Comparison of ENCODE assay signal across 8 cellular contexts in the genomic region with DNA sequence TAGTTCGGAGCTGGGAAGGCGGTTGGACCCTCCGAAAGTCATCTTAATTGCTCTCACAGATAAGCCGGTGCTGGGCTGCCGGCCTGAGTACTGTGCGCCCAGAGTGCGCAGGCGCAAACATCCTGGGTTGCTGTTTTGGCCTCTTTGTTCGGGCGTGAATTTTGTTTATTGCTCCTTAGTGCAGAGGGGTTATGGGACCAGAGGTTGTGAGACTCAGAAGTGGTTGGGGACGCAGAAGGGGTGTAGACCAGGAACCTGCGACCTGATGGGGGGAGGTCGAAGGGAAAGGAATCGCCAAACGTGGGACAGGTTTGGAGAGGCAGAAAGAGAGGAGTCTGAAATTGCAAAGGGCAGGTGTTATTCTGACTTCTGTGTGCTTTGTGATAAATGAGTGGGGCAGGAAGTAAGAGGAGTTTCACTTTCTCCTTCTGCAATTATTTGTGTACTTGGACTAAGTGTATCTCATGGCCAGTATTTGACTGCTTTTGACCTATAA. TPM values are rescaled to one million over a fixed set of nuclear protein-coding genes. Genes with fewer than 3 reads are reported as not detected.
DNase-seq lines count a peak whose midpoint lies in the region; ATAC-seq, FAIRE-seq and TF ChIP-seq lines count a peak whose summit lies in the region.

No MANE protein-coding gene starts in this region.

- no peaks in the 10 kb centered on the region for H3K36me3 Mint-ChIP-seq in naive B cell

- H3K27me3 Mint-ChIP-seq in naive B cell: no peaks in the 10 kb centered on the region

- peak overlapping the region; percentile 92 to 99 (median 98) for H3K27ac Mint-ChIP-seq in naive B cell

- no peak for TF ChIP-seq CTCF in A549 (IDR thresholded peaks at IDR 0.05)
- TF ChIP-seq CTCF in esophagus muscularis mucosa (IDR thresholded peaks at IDR 0.05): no peak

- no peak for TF ChIP-seq RAD21 in A549 (conservative IDR thresholded peaks at IDR 0.05 in 1 of 2, IDR thresholded peaks at IDR 0.05 in 1 of 2)

- H3K4me1 ChIP-seq in A549: peaks cover 4% of the 10 kb centered on the region; the same call in 1 of the 3 replicates
- peaks cover 9 to 25% (median 21%) of the 10 kb centered on the region in 4 donors for H3K4me1 ChIP-seq in esophagus muscularis mucosa

- H3K9me3 Mint-ChIP-seq in naive B cell: peaks cover 0 to 18% (median 5%) of the 10 kb centered on the region in 7 donors

- H3K4me2 ChIP-seq in A549: peak overlapping the region; percentile 71

- H3K27ac ChIP-seq in A549 (peak overlapping the region; percentile 89), esophagus muscularis mucosa (replicated peaks in 1 of 4) (peak overlapping the region; percentile 90 to 97 (median 92))

- H3K4me3 ChIP-seq in A549 (peak overlapping the region; percentile 52), esophagus muscularis mucosa (peak overlapping the region; percentile 62 to 80 (median 72))

- no peak; a peak in 2 of 6 replicates for ATAC-seq in A549
- peak; percentile 33 for ATAC-seq in GM18499 (IDR thresholded peaks at IDR 0.05; ENCODE audit: insufficient read depth, unreplicated experiment)
- ATAC-seq in HG02981 (IDR thresholded peaks at IDR 0.05; ENCODE audit: unreplicated experiment): peak; percentile 56
- ATAC-seq in naive B cell (ENCODE audit: low read depth in 2 of 2): peak; percentile 51 to 58

- peaks cover 0 to 5% (median 2%) of the 10 kb centered on the region in 4 donors for H3K36me3 ChIP-seq in esophagus muscularis mucosa

- peaks cover 24 to 45% (median 37%) of the 10 kb centered on the region in 3 donors for H3K4me1 Mint-ChIP-seq in naive B cell

- no peak for TF ChIP-seq EP300 in A549 (IDR thresholded peaks at IDR 0.05)
- TF ChIP-seq EP300 in esophagus muscularis mucosa (IDR thresholded peaks at IDR 0.05): no peak

- no peaks in the 10 kb centered on the region for H3K27me3 ChIP-seq in esophagus muscularis mucosa

- no peak for FAIRE-seq in A549 (lab: Jason Lieb, UNC)

- 9% methylated on average over 15 of the region's 15 CpGs for WGBS in A549 (ENCODE audit: missing lambda C conversion rate)
- WGBS in esophagus muscularis mucosa: 4% methylated on average over 13 of the region's 15 CpGs

- POLR2A ChIA-PET in A549 (lab: Yijun Ruan, JAX): interaction anchor here (0.5 to 2.0 kb wide), 21 partner anchors 10 to 1290 kb away, joined by 3 to 49 read pairs (median 4); a partner anchor contains a TSS

- H3K9me3 ChIP-seq in A549 (peaks cover 67% of the 10 kb centered on the region), esophagus muscularis mucosa (no peaks in the 10 kb centered on the region)

- CTCF ChIA-PET in A549 (lab: Yijun Ruan, JAX): interaction anchor here (0.7 to 1.6 kb wide), 4 partner anchors 51 to 362 kb away, joined by 3 to 5 read pairs (median 4); a partner anchor contains a TSS

- no peak for TF ChIP-seq POLR2A in A549 (IDR thresholded peaks at IDR 0.05; ENCODE audit: low read length)
- TF ChIP-seq POLR2A in esophagus muscularis mucosa (IDR thresholded peaks at IDR 0.05; ENCODE audit: low read depth): no peak

- intact Hi-C loops in esophagus muscularis mucosa (cut with DNase I): loop anchor here (5.0 to 10.0 kb wide), 3 partner anchors 37 to 295 kb away; a partner anchor contains a TSS

- DNase-seq in A549 (ENCODE audit: low read depth in 1 of 2, low spot score in 1 of 2) (peak; percentile 96 to 98), NCI-H524 (lab: John Stamatoyannopoulos, UW) (peak; percentile 97 to 98), esophagus muscularis mucosa (ENCODE audit: extremely low spot score) (no peak), naive B cell (peak; percentile 79), stromal cell of bone marrow (ENCODE audit: low read depth) (peak; percentile 89)
- peak in 2 of 3 experiments; percentile 33 to 37 for DNase-seq in activated CD8-positive, alpha-beta memory T cell treated with anti-CD3 and anti-CD28 coated beads for 48 hours (ENCODE audit: low read depth in 2 of 3, low spot score in 2 of 3)

- peak overlapping the region; percentile 91 to 100 (median 98) for H3K4me3 Mint-ChIP-seq in naive B cell

TF ChIP-seq in A549, 52 proteins besides CTCF, POLR2A, EP300 and RAD21:
- 0 out of 2 replicates have a peak, but pooled peaks have one; percentile 59 for TF ChIP-seq HOXB13 (CRISPR knock-in tag; IDR thresholded peaks at IDR 0.05; ENCODE audit: low read depth)
- TF ChIP-seq TFCP2L1 (CRISPR knock-in tag; IDR thresholded peaks at IDR 0.05): 0 out of 2 replicates have a peak, but pooled peaks have one; percentile 30
- TF ChIP-seq PHF8 (IDR thresholded peaks at IDR 0.05; ENCODE audit: borderline replicate concordance, low read depth): peak; percentile 10; the same call in 1 of the 2 replicates
- TF ChIP-seq RFX5 (IDR thresholded peaks at IDR 0.05): 0 out of 2 replicates have a peak, but pooled peaks have one; percentile 10
- TF ChIP-seq, protein P1, sequence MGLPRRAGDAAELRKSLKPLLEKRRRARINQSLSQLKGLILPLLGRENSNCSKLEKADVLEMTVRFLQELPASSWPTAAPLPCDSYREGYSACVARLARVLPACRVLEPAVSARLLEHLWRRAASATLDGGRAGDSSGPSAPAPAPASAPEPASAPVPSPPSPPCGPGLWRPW (IDR thresholded peaks at IDR 0.05): no peak

RNA-seq across cellular contexts. Expression of a gene that starts 0.6 kb away (rescaled TPM):
- 12.6 and 13.0 TPM in 2 replicates for polyA plus RNA-seq in A549 (2011; rRNA removed)
- 3.0 and 3.9 TPM in 2 replicates for polyA plus RNA-seq in A549 (2012; cell fraction: cytosol; rRNA removed)
- 5.1 and 13.8 TPM in 2 replicates for polyA plus RNA-seq in A549 (2012; cell fraction: nucleus; rRNA removed)
- polyA plus RNA-seq in A549 (2017; fragmentation: RNase III; extraction: RNeasy Plus Mini Kit Qiagen cat#74134 plus additional on column Dnase treatment): 10.6 to 12.0 TPM (median 11.7 TPM) in 3 replicates
- polyA minus RNA-seq in A549 (2011; rRNA and poly(A)+ RNA removed): 11.7 and 14.2 TPM in 2 replicates
- 10 to 100 TPM in 2 of 4 donors, 1 to 10 TPM in 2; 7.3 to 14.6 (median 9.9) TPM for total RNA-seq in esophagus muscularis mucosa
- 10 to 100 TPM; 11.4 to 27.9 (median 17.6) TPM for polyA plus RNA-seq in naive B cell (ENCODE audit: low read depth in 6 of 6)

RNA-seq across cellular contexts. Expression of a gene that starts 38.1 kb away (rescaled TPM):
- 19.3 and 25.6 TPM in 2 replicates for polyA plus RNA-seq in A549 (2011; rRNA removed)
- polyA plus RNA-seq in A549 (2012; cell fraction: cytosol; rRNA removed): 3.0 and 3.6 TPM in 2 replicates
- polyA plus RNA-seq in A549 (2012; cell fraction: nucleus; rRNA removed): 1.4 and 4.0 TPM in 2 replicates
- 22.0 to 23.8 TPM (median 22.8 TPM) in 3 replicates for polyA plus RNA-seq in A549 (2017; fragmentation: RNase III; extraction: RNeasy Plus Mini Kit Qiagen cat#74134 plus additional on column Dnase treatment)
- 32.2 and 36.6 TPM in 2 replicates for polyA minus RNA-seq in A549 (2011; rRNA and poly(A)+ RNA removed)
- 10 to 100 TPM in 2 of 4 donors, 1 to 10 TPM in 2; 7.7 to 12.4 (median 10.7) TPM for total RNA-seq in esophagus muscularis mucosa
- polyA plus RNA-seq in naive B cell (ENCODE audit: low read depth in 6 of 6): 10 to 100 TPM in 3 of 6 donors, 1 to 10 TPM in 3; 2.2 to 16.2 (median 10.1) TPM

Comparison
In these comparisons a context has a peak if more than half of its experiments do, and no peak if none do; other contexts are left out.
1. ATAC-seq: peak in GM18499 (single experiment), HG02981 (single experiment) and naive B cell (2 of 2); none in A549 (0 of 2).